ENCODE assay signal across 30 cellular contexts in the genomic region with DNA sequence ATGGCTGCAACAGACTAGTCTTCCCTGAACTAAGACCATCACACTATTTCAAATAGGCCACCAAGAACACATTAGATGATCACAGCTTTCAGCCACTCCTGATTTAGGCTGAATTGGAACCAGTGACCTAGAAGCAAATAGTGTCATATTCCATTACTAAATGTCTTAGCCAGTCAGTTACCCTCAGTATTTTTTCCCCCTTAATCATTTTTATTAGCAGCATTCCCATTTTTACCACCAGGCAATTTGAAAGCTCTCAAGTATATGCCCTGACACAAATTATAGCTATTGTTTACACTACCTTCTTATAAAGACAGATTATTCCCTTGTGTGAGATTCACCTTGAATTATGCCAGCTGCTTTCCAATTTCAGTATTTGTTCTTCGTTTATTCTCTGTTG.
"Had no signal": no experiment of that assay in that cellular context is flagged by ENCODE, and none has a peak within 500 bp of the region (broad histone marks: within the 10 kb centered on the region; RNA-seq: fewer than 3 reads in every experiment).

No MANE protein-coding gene starts in this region.

- H3K27ac ChIP-seq: adrenal gland, body of pancreas, breast epithelium, coronary artery, Peyer's patch, SJSA1 had no signal

- H3K9me3 ChIP-seq: adrenal gland, body of pancreas, breast epithelium, MG63, Peyer's patch, SJSA1, SK-N-SH had no signal

- H3K4me1 ChIP-seq: adrenal gland, body of pancreas, breast epithelium, Peyer's patch, SJSA1 had no signal

- ATAC-seq: activated CD4-positive, alpha-beta T cell treated with anti-CD3 and anti-CD28 coated beads for 36 hours; activated CD4-positive, CD25-positive, alpha-beta regulatory T cell treated with anti-CD3 and anti-CD28 coated beads, Interleukin-2, amount 50 U/mL, for 24 hours; activated CD8-positive, alpha-beta T cell treated with anti-CD3 and anti-CD28 coated beads, Interleukin-2, amount 10 ng/mL, durations not matched to agents 7 days and 5 days; activated naive CD4-positive, alpha-beta T cell treated with anti-CD3 and anti-CD28 coated beads, Interleukin-2, amount 50 U/mL, for 72 hours; body of pancreas; PC-3; WTC11 had no signal

- H3K36me3 ChIP-seq: adrenal gland, breast epithelium, MG63, Peyer's patch, SJSA1 had no signal

- H3K27me3 ChIP-seq: adrenal gland, body of pancreas, breast epithelium, MG63, Peyer's patch, SJSA1 had no signal

- H3K4me3 ChIP-seq: adrenal gland, body of pancreas, breast epithelium, coronary artery, MG63, Peyer's patch, SJSA1 had no signal

- DNase-seq: activated CD4-positive, alpha-beta T cell treated with anti-CD3 and anti-CD28 coated beads for 36 hours; activated CD4-positive, alpha-beta T cell treated with anti-CD3 and anti-CD28 coated beads, Interleukin-2, amount 10 ng/mL, durations not matched to agents 7 days and 5 days; activated CD4-positive, alpha-beta T cell treated with anti-CD3 and anti-CD28 coated beads, Interleukin-2, amount 50 U/mL, for 48 hours; activated CD8-positive, alpha-beta T cell treated with anti-CD3 and anti-CD28 coated beads, Interleukin-2, amount 10 ng/mL, durations not matched to agents 7 days and 5 days; activated gamma-delta T cell treated with Interleukin-2 at 50 U/mL for 16 hours; activated naive CD4-positive, alpha-beta T cell treated with anti-CD3 and anti-CD28 coated beads for 36 hours; activated T-cell treated with anti-CD3 and anti-CD28 coated beads, Interleukin-2, amount 50 U/mL, for 24 hours; adrenal gland; body of pancreas; Kasumi-1; KG1; MG63; NCI-H1048; NCI-H1436; NCI-H1694 treated with DMSO at 0.1 percent for 48 hours; NCI-H2029 treated with DMSO at 0.1 percent for 48 hours; NCI-H2107; NCI-H510A; NCI-H526; PC-3; Peyer's patch; RPMI8226; SHP77 treated with DMSO at 0.1 percent for 48 hours; SK-N-SH had no signal
